In genomic region chr3:190321789-190322603, GRCh38 we compare ENCODE assay signal across 8 cellular contexts. TPM values are rescaled to one million over a fixed set of nuclear protein-coding genes. Genes with fewer than 3 reads are reported as not detected.
DNase-seq lines count a peak whose midpoint lies in the region; ATAC-seq and TF ChIP-seq lines count a peak whose summit lies in the region.

A gene with protein sequence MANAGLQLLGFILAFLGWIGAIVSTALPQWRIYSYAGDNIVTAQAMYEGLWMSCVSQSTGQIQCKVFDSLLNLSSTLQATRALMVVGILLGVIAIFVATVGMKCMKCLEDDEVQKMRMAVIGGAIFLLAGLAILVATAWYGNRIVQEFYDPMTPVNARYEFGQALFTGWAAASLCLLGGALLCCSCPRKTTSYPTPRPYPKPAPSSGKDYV (minus strand): TSS chr3:190322446. CDS start chr3:190322206, 240 bp downstream.

- H3K27ac ChIP-seq in heart right ventricle (no peak within 1 kb of the TSS), tibial nerve (peak within 1 kb of the TSS; percentile 3 to 85 (median 58))

- peak within 1 kb of the TSS; percentile 38 to 68 (median 58) for H3K4me3 ChIP-seq in heart right ventricle
- peak within 1 kb of the TSS; percentile 44 to 71 (median 60) for H3K4me3 ChIP-seq in tibial nerve

- TF ChIP-seq CTCF in LNCAP (IDR thresholded peaks at IDR 0.05) (peak; percentile 95), heart right ventricle (IDR thresholded peaks at IDR 0.05) (peak in 8 of 9 donors; percentile 91 to 99 (median 96)), tibial nerve (IDR thresholded peaks at IDR 0.05) (peak; percentile 77 to 97 (median 97))

- intact Hi-C loops in heart right ventricle (cut with DNase I) = loop anchor here in 9 of 10 donors (1.0 to 10.0 kb wide), 9 partner anchors 95 to 361 kb away; no protein-coding TSS in a partner anchor

- H3K36me3 ChIP-seq in heart right ventricle (no peaks in the 10 kb centered on the region), tibial nerve (no peaks in the 10 kb centered on the region)

- 5% methylated on average over 60 to 64 of the region's 64 CpGs for WGBS in heart right ventricle, 2 donors
- 4% methylated on average over 29 to 60 of the region's 64 CpGs for WGBS in tibial nerve, 2 donors

- peak; percentile 90 for DNase-seq in ELF-1 (ENCODE audit: low read depth, low spot score)
- DNase-seq in SW480 (ENCODE audit: low spot score) = peak; percentile 85
- peak; percentile 49 for DNase-seq in amniotic epithelial cell (ENCODE audit: low read depth)
- peak; percentile 72 to 81 for DNase-seq in heart right ventricle
- peak; percentile 56 for DNase-seq in pons (ENCODE audit: low spot score)
- DNase-seq in tibial nerve (ENCODE audit: low spot score in 2 of 2) = peak; percentile 68 to 71

- H3K4me1 ChIP-seq in heart right ventricle = peaks cover 0 to 25% (median 12%) of the 10 kb centered on the region in 9 donors
- peaks cover 0 to 21% (median 4%) of the 10 kb centered on the region in 4 donors for H3K4me1 ChIP-seq in tibial nerve

- TF ChIP-seq POLR2A in tibial nerve (IDR thresholded peaks at IDR 0.05) = peak; percentile 63 to 65

- TF ChIP-seq EP300 in tibial nerve (IDR thresholded peaks at IDR 0.05) = peak in 1 of 2 donors; percentile 55

- H3K9me3 ChIP-seq in heart right ventricle (no peaks in the 10 kb centered on the region), tibial nerve (no peaks in the 10 kb centered on the region)

- H3K27me3 ChIP-seq in heart right ventricle = peaks cover 0 to 33% (median 13%) of the 10 kb centered on the region in 7 donors
- H3K27me3 ChIP-seq in tibial nerve = no peaks in the 10 kb centered on the region

- ATAC-seq in GM21825 (IDR thresholded peaks at IDR 0.05; ENCODE audit: unreplicated experiment) = peak; percentile 93
- peak; percentile 89 to 96 (median 94) for ATAC-seq in heart right ventricle

RNA-seq across cellular contexts. Expression of the gene that starts here (rescaled TPM):
- total RNA-seq in heart right ventricle (under 1 TPM in 8 of 10 donors, not detected in 2; 0.10 to 0.78 (median 0.17) TPM), tibial nerve (100 to 1,000 TPM in 3 of 4 donors, 10 to 100 TPM in 1; 74.7 to 208 (median 133) TPM)
- polyA plus RNA-seq in heart right ventricle = under 1 TPM; 0.10 to 0.29 TPM

Comparison
In these comparisons a context has a peak if more than half of its experiments do, and no peak if none do; other contexts are left out.
1. RNA of the gene that starts here (total RNA-seq): 74.7 to 208 TPM in tibial nerve; 0.10 to 0.78 TPM in heart right ventricle; every median in the first group is over 10 times any median in the second.
2. Peak in DNase-seq, ATAC-seq and H3K4me3 ChIP-seq in heart right ventricle; RNA of the gene not detected or under 1 TPM.
3. H3K27ac ChIP-seq: peak in tibial nerve (4 of 4); none in heart right ventricle (0 of 10).
4. Peak in every context shown above with its lines, with median percentiles within 50 percentile points of each other: DNase-seq and CTCF ChIP-seq.